Comparison of ENCODE assay signal across 9 cellular contexts in genomic region chr1:151992345-151993083, GRCh38. TPM values are rescaled to one million over a fixed set of nuclear protein-coding genes. Genes with fewer than 3 reads are reported as not detected.
A peak's percentile ranks its signal among the peaks of the same experiment; 100 is the strongest.
DNase-seq lines count a peak whose midpoint lies in the region; ATAC-seq, FAIRE-seq and TF ChIP-seq lines count a peak whose summit lies in the region.
"Had no signal": no experiment of that assay in that cellular context is flagged by ENCODE, and none has a peak within 500 bp of the region (broad histone marks: within the 10 kb centered on the region; RNA-seq: fewer than 3 reads in every experiment).

No MANE protein-coding gene starts in this region.

- peaks cover 50% of the 10 kb centered on the region for H3K4me1 ChIP-seq in Loucy (ENCODE audit: insufficient read depth, low read length, poor library complexity, severe bottlenecking)
- peaks cover 0 to 10% of the 10 kb centered on the region in 2 donors for H3K4me1 ChIP-seq in esophagus (ENCODE audit: control insufficient read depth in 2 of 2, insufficient read depth in 2 of 2, low read length in 1 of 2)
- peaks cover 51% of the 10 kb centered on the region for H3K4me1 ChIP-seq in mucosa of stomach (ENCODE audit: control insufficient read depth, insufficient read depth, low read length)
- H3K4me1 ChIP-seq in aorta (ENCODE audit: control insufficient read depth in 1 of 2, insufficient read depth in 2 of 2, low read length in 2 of 2), result peaks cover 8 to 15% of the 10 kb centered on the region in 2 donors

- H3K9ac ChIP-seq in Loucy (ENCODE audit: low read depth, low read length, poor library complexity, severe bottlenecking), result peak overlapping the region; percentile 83
- H3K9ac ChIP-seq in mucosa of stomach (ENCODE audit: low read length), result peak overlapping the region; percentile 77

- H3K36me3 ChIP-seq in Loucy (ENCODE audit: insufficient read depth, low read length) (no peaks in the 10 kb centered on the region), esophagus (ENCODE audit: control insufficient read depth in 2 of 2, insufficient read depth in 2 of 2, low read length in 1 of 2) (peaks cover 0 to 3% of the 10 kb centered on the region in 2 donors), mucosa of stomach (ENCODE audit: control insufficient read depth, insufficient read depth, low read length) (no peaks in the 10 kb centered on the region), aorta (ENCODE audit: control insufficient read depth in 1 of 2, insufficient read depth in 2 of 2, low read length in 1 of 2) (no peaks in the 10 kb centered on the region)

- H3K27ac ChIP-seq in esophagus (ENCODE audit: low read depth in 2 of 2, low read length in 1 of 2) (peak overlapping the region; percentile 98 to 99), aorta (ENCODE audit: low read depth in 1 of 2, low read length in 2 of 2) (peak overlapping the region; percentile 24 to 38)

- no peaks in the 10 kb centered on the region for H4K20me1 ChIP-seq in Loucy (ENCODE audit: insufficient read depth, low read length, poor library complexity, severe bottlenecking)

- peaks cover 9% of the 10 kb centered on the region; the same call in 1 of the 2 replicates for H3F3A ChIP-seq in Loucy (ENCODE audit: low read depth)

- H3K9me3 ChIP-seq in Loucy (ENCODE audit: insufficient read depth, low read depth, low read length) (no peaks in the 10 kb centered on the region), esophagus (ENCODE audit: control insufficient read depth in 2 of 2, insufficient read depth in 1 of 2, low read depth in 1 of 2, low read length in 1 of 2) (no peaks in the 10 kb centered on the region), mucosa of stomach (ENCODE audit: control insufficient read depth, low read length) (no peaks in the 10 kb centered on the region), aorta (ENCODE audit: control insufficient read depth, low read length) (no peaks in the 10 kb centered on the region)

- H3K9me2 ChIP-seq in Loucy (replicated peaks; ENCODE audit: low read depth, low read length), result no peaks in the 10 kb centered on the region

- H3K9me3 Mint-ChIP-seq in WTC11, result no peaks in the 10 kb centered on the region

- H3K27me3 ChIP-seq in Loucy (ENCODE audit: insufficient read depth, low read length, poor library complexity, severe bottlenecking), result no peaks in the 10 kb centered on the region
- H3K27me3 ChIP-seq in esophagus (ENCODE audit: control insufficient read depth in 1 of 2, insufficient read depth in 2 of 2, low read length in 2 of 2), result no peaks in the 10 kb centered on the region
- no peaks in the 10 kb centered on the region for H3K27me3 ChIP-seq in mucosa of stomach (ENCODE audit: control insufficient read depth, insufficient read depth, low read length)
- H3K27me3 ChIP-seq in aorta (ENCODE audit: control insufficient read depth in 1 of 2, insufficient read depth in 2 of 2, low read length in 1 of 2), result no peaks in the 10 kb centered on the region

- H3K4me1 Mint-ChIP-seq in WTC11, result peaks cover 58% of the 10 kb centered on the region

- POLR2A ChIA-PET in WTC11 (lab: Charles Lee), result interaction anchor here (1.0 to 1.3 kb wide), 4 partner anchors 20 to 481 kb away, joined by 3 to 5 read pairs (median 4); partner anchors contain the start of genes CGN and THEM4

- peak overlapping the region; percentile 97 for H3K4me2 ChIP-seq in Loucy (ENCODE audit: low read depth, low read length, poor library complexity, severe bottlenecking)

- CTCF ChIA-PET in WTC11 (lab: Charles Lee), result interaction anchor here (0.5 to 9.2 kb wide), 14 partner anchors 10 to 613 kb away, joined by 3 to 83 read pairs (median 4); partner anchors contain the start of gene THEM4

- H3K4me3 ChIP-seq in Loucy (ENCODE audit: low read length, poor library complexity, severe bottlenecking), result peak overlapping the region; percentile 82
- H3K4me3 ChIP-seq in esophagus (ENCODE audit: low read depth in 1 of 2, low read length in 2 of 2), result peak overlapping the region; percentile 81 to 95
- H3K4me3 ChIP-seq in mucosa of stomach (ENCODE audit: low read length), result peak overlapping the region; percentile 72
- H3K4me3 ChIP-seq in aorta (ENCODE audit: low read length in 2 of 2), result peak overlapping the region; percentile 75 to 77

- TF ChIP-seq CTCF in Loucy (conservative IDR thresholded peaks at IDR 0.05; ENCODE audit: low read length) (no peak), WTC11 (IDR thresholded peaks at IDR 0.05) (no peak)

- H3K4me3 Mint-ChIP-seq in WTC11, result peak overlapping the region; percentile 93

- peak overlapping the region; percentile 86 for H3K27ac Mint-ChIP-seq in WTC11

- 8 to 16% methylated on average over 20 of the region's 20 CpGs for WGBS in esophagus, 2 donors
- 5 to 9% methylated on average over 20 of the region's 20 CpGs for WGBS in aorta, 2 donors

- ATAC-seq in WTC11 (peak; percentile 66), aorta (ENCODE audit: low FRiP score) (peak; percentile 67), HG03045 (IDR thresholded peaks at IDR 0.05; ENCODE audit: unreplicated experiment) (no peak)

- DNase-seq in Caki2 (ENCODE audit: low read depth) (peak; percentile 98), WTC11 (ENCODE audit: low spot score) (peak; percentile 59), aorta (peak; percentile 91 to 92), GM19239 (ENCODE audit: insufficient read length, low spot score) (no peak)

- H3K27me3 Mint-ChIP-seq in WTC11 (ENCODE audit: low read depth), result peaks cover 8% of the 10 kb centered on the region; the same call in 1 of the 2 replicates

- no peaks in the 10 kb centered on the region for H3K36me3 Mint-ChIP-seq in WTC11

- H3K79me2 ChIP-seq in Loucy (ENCODE audit: insufficient read depth, low read length), result peaks cover 60% of the 10 kb centered on the region

- intact Hi-C loops in aorta (cut with DNase I), result no loop called here

- in situ Hi-C loops in Caki2 (cut with HindIII; ENCODE audit: low pct_unique_long_range_greater_than_20kb, low sequenced_read_pairs), result no loop called here

- FAIRE-seq in GM19239 (lab: Jason Lieb, UNC), result no peak
- FAIRE-seq: TTC549 had no signal

- H2AFZ ChIP-seq in Loucy (ENCODE audit: low read length), result peak overlapping the region; percentile 97

TF ChIP-seq in WTC11, 78 proteins besides CTCF, POLR2A, EP300 and RAD21:
- no peak for TF ChIP-seq ZNF396 (CRISPR knock-in tag; IDR thresholded peaks at IDR 0.05; ENCODE audit: borderline replicate concordance)
- no peak for TF ChIP-seq ZNF232 (CRISPR knock-in tag; IDR thresholded peaks at IDR 0.05)
- TF ChIP-seq TCF7 (CRISPR knock-in tag; IDR thresholded peaks at IDR 0.05; ENCODE audit: low read depth), result no peak
- no peak for TF ChIP-seq CBFB (CRISPR knock-in tag; IDR thresholded peaks at IDR 0.05; ENCODE audit: low read depth)
- TF ChIP-seq, protein P1, sequence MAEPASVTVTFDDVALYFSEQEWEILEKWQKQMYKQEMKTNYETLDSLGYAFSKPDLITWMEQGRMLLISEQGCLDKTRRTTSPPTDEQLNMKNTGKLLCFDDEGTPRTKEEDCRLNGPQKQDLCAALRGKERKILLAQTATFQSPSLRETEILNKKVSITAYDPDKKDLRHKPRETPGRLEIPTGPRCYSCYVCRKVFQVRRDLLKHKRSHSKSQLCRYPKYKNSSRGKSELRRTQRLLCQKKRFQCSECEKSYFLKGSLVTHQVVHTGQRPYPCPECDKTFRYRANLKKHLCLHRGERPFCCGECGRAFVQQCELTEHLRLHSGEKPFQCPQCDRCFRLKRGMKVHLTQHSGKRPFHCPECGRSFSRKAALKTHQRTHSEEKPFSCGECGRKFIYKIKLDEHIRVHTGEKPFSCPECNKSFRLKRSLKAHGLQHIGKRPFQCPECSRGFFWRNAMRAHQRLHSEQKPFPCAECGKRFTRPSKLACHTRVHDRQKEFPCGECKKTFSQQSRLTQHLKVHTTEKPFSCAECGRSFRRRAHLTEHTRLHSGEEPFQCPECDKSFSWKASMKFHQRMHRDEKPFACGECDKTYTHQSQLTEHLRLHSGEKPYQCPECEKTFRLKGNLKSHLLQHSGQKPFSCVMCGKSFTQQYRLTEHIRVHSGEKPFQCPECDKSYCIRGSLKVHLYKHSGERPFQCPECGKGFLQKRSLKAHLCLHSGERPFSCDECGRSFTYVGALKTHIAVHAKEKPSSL (CRISPR knock-in tag; conservative IDR thresholded peaks at IDR 0.05), result no peak
- 0 out of 2 replicates have a peak, but pooled peaks have one; percentile 28 for TF ChIP-seq SP1 (CRISPR knock-in tag; conservative IDR thresholded peaks at IDR 0.05)
- TF ChIP-seq ZNF121 (CRISPR knock-in tag; IDR thresholded peaks at IDR 0.05), result peak; percentile 95
- TF ChIP-seq, protein P2, sequence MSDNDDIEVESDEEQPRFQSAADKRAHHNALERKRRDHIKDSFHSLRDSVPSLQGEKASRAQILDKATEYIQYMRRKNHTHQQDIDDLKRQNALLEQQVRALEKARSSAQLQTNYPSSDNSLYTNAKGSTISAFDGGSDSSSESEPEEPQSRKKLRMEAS (CRISPR knock-in tag; IDR thresholded peaks at IDR 0.05), result peak; percentile 49; the same call in 1 of the 2 replicates
- no peak for TF ChIP-seq ATF2 (CRISPR knock-in tag; IDR thresholded peaks at IDR 0.05; ENCODE audit: borderline replicate concordance, low read depth)
TF ChIP-seq in WTC11: peak in this region for 3.

RNA-seq across cellular contexts. Expression of gene S100A10, which starts 1.1 kb away (rescaled TPM):
- 456 and 483 TPM in 2 replicates for total RNA-seq in Caki2 (2014; rRNA removed; shearing (Covaris generic); ENCODE audit: low replicate concordance)
- total RNA-seq in WTC11 (2021), result 150 to 161 TPM (median 159 TPM) in 3 replicates
- polyA plus RNA-seq in esophagus, result 1,000 to 10,000 TPM; 1,247 to 2,455 TPM
- total RNA-seq in aorta, result 100 to 1,000 TPM; 188 to 386 TPM
- 100 to 1,000 TPM; 244 to 417 TPM for polyA plus RNA-seq in aorta

RNA-seq across cellular contexts. Expression of gene S100A11, which starts 44.3 kb away (rescaled TPM):
- 309 and 455 TPM in 2 replicates for total RNA-seq in Caki2 (2014; rRNA removed; shearing (Covaris generic); ENCODE audit: low replicate concordance)
- total RNA-seq in WTC11 (2021) (126 to 181 TPM (median 163 TPM) in 3 replicates), aorta (100 to 1,000 TPM; 416 to 418 TPM)
- polyA plus RNA-seq in esophagus (over 10,000 TPM in 1 of 2 donors, 1,000 to 10,000 TPM in 1; 5,583 to 11,944 TPM), aorta (100 to 1,000 TPM; 751 to 960 TPM)
